Comparison of ENCODE assay signal across 18 cellular contexts in genomic region chr19:29366757-29367156, GRCh38.
DNase-seq lines count a peak whose midpoint lies in the region; ATAC-seq, FAIRE-seq and TF ChIP-seq lines count a peak whose summit lies in the region.
"Had no signal": no experiment of that assay in that cellular context is flagged by ENCODE, and none has a peak within 500 bp of the region (broad histone marks: within the 10 kb centered on the region; RNA-seq: fewer than 3 reads in every experiment).

No MANE protein-coding gene starts in this region.

- no peak for FAIRE-seq in kidney (lab: Jason Lieb, UNC)
- FAIRE-seq: H54, HepG2 had no signal

- H4K8ac ChIP-seq in mesendoderm (ENCODE audit: low read depth, low read length) = no peak overlapping the region

- intact Hi-C loops in kidney (cut with DNase I) = no loop called here
- intact Hi-C loops in lower lobe of right lung (cut with DNase I) = no loop called here

- no peaks in the 10 kb centered on the region for H3K79me1 ChIP-seq in mesendoderm (ENCODE audit: low read length)

- H2BK5ac ChIP-seq in mesendoderm (ENCODE audit: low read length) = no peak overlapping the region

- H3K4me1 ChIP-seq in mesendoderm (ENCODE audit: control insufficient read depth, low read depth, low read length) (peaks cover 9% of the 10 kb centered on the region), kidney (ENCODE audit: control insufficient read depth in 1 of 2, insufficient read depth in 1 of 2, low read depth in 1 of 2, low read length in 2 of 2) (no peaks in the 10 kb centered on the region), lower lobe of right lung (no peaks in the 10 kb centered on the region)
- H3K4me1 ChIP-seq: BLaER1, Caco-2 had no signal

- peak; percentile 15 for DNase-seq in activated CD8-positive, alpha-beta memory T cell treated with anti-CD3 and anti-CD28 coated beads, Interleukin-2, amount 50 U/mL, for 48 hours
- DNase-seq in activated CD8-positive, alpha-beta memory T cell treated with anti-CD3 and anti-CD28 coated beads, Interleukin-2, amount 50 U/mL, for 4 hours = no peak
- DNase-seq in mesendoderm = no peak
- DNase-seq in retina = peak; percentile 59
- DNase-seq in kidney = no peak
- no peak for DNase-seq in WERI-Rb-1
- DNase-seq in lower lobe of right lung = no peak
- DNase-seq in substantia nigra (lab: John Stamatoyannopoulos, UW) = no peak
- DNase-seq: 8988T; AML-193; Caco-2; CD8-positive, alpha-beta memory T cell; DMS53; GF-D8 had no signal

- no peak overlapping the region for H4K5ac ChIP-seq in mesendoderm (ENCODE audit: low read length)

- H3K27ac ChIP-seq in mesendoderm (ENCODE audit: low read depth, low read length) (no peak overlapping the region), kidney (ENCODE audit: low read depth in 2 of 2, low read length in 2 of 2) (no peak overlapping the region), WERI-Rb-1 (no peak overlapping the region), lower lobe of right lung (no peak overlapping the region), substantia nigra (ENCODE audit: low read depth, low read length, poor library complexity, severe bottlenecking) (no peak overlapping the region)
- H3K27ac ChIP-seq: BLaER1 had no signal

- TF ChIP-seq CTCF in kidney (IDR thresholded peaks at IDR 0.05; ENCODE audit: borderline replicate concordance, extremely low read depth, insufficient read depth) = no peak
- TF ChIP-seq CTCF in WERI-Rb-1 (IDR thresholded peaks at IDR 0.05; ENCODE audit: low read depth, low read length) = no peak
- TF ChIP-seq CTCF in lower lobe of right lung (IDR thresholded peaks at IDR 0.05) = no peak

- H3K9me3 ChIP-seq in kidney (ENCODE audit: control insufficient read depth in 1 of 2, low read length in 2 of 2) = no peaks in the 10 kb centered on the region
- H3K9me3 ChIP-seq in WERI-Rb-1 (ENCODE audit: severe bottlenecking) = no peaks in the 10 kb centered on the region
- H3K9me3 ChIP-seq in lower lobe of right lung = no peaks in the 10 kb centered on the region

- no peak overlapping the region for H3K4ac ChIP-seq in mesendoderm (ENCODE audit: low read depth, low read length)

- H3K4me3 ChIP-seq in mesendoderm (ENCODE audit: low read length) = no peak overlapping the region
- H3K4me3 ChIP-seq in kidney (ENCODE audit: low read length in 2 of 2) = no peak overlapping the region
- H3K4me3 ChIP-seq in WERI-Rb-1 (ENCODE audit: low read depth, low read length) = no peak overlapping the region
- no peak overlapping the region for H3K4me3 ChIP-seq in lower lobe of right lung
- H3K4me3 ChIP-seq: BLaER1 had no signal

- ATAC-seq in lower lobe of right lung = no peak
- ATAC-seq: HCT116, HepG2 had no signal

- H3K27me3 ChIP-seq in mesendoderm (ENCODE audit: insufficient read depth, low read length, poor library complexity) = no peaks in the 10 kb centered on the region
- peaks cover 84% of the 10 kb centered on the region for H3K27me3 ChIP-seq in WERI-Rb-1 (ENCODE audit: insufficient read depth, low read depth, severe bottlenecking)
- H3K27me3 ChIP-seq in lower lobe of right lung (ENCODE audit: low read depth) = peaks cover 18% of the 10 kb centered on the region
- H3K27me3 ChIP-seq: BLaER1 had no signal

- WGBS in mesendoderm (ENCODE audit: extremely low coverage, insufficient coverage, low lambda C conversion rate) = no CpG with 5 or more reads among the region's 10 CpGs

- no peak overlapping the region for H2BK120ac ChIP-seq in mesendoderm (ENCODE audit: low read depth, low read length)

- H3K79me2 ChIP-seq in mesendoderm (ENCODE audit: control insufficient read depth, insufficient read depth, low read length) = no peaks in the 10 kb centered on the region

- no peak overlapping the region for H3K23ac ChIP-seq in mesendoderm (ENCODE audit: low read length)

- H3K9ac ChIP-seq in mesendoderm (ENCODE audit: low read length) = no peak overlapping the region
- no peak overlapping the region for H3K9ac ChIP-seq in kidney (ENCODE audit: low read length in 2 of 2)
- H3K9ac ChIP-seq: BLaER1 had no signal

- H3K36me3 ChIP-seq in mesendoderm (ENCODE audit: control insufficient read depth, insufficient read depth, low read length) (no peaks in the 10 kb centered on the region), kidney (ENCODE audit: control insufficient read depth in 1 of 2, insufficient read depth in 2 of 2, low read length in 2 of 2) (no peaks in the 10 kb centered on the region), WERI-Rb-1 (no peaks in the 10 kb centered on the region), lower lobe of right lung (no peaks in the 10 kb centered on the region)
- H3K36me3 ChIP-seq: BLaER1 had no signal

- H3K56ac ChIP-seq in mesendoderm (ENCODE audit: low read length) = peak overlapping the region; percentile 56

- no peak overlapping the region for H3K4me2 ChIP-seq in mesendoderm (ENCODE audit: low read length)
- H3K4me2 ChIP-seq: BLaER1 had no signal

- no peak overlapping the region for H2BK15ac ChIP-seq in mesendoderm (replicated peaks; ENCODE audit: low read depth)

- H3K18ac ChIP-seq in mesendoderm (ENCODE audit: low read length) = no peak overlapping the region

- H2AK5ac ChIP-seq in mesendoderm (ENCODE audit: low read length) = no peak overlapping the region

Comparison
In these comparisons a context has a peak if more than half of its experiments do, and no peak if none do; other contexts are left out.
1. DNase-seq: peak in activated CD8-positive, alpha-beta memory T cell treated with anti-CD3 and anti-CD28 coated beads, Interleukin-2, amount 50 U/mL, for 48 hours (single experiment) and retina (single experiment); none in activated CD8-positive, alpha-beta memory T cell treated with anti-CD3 and anti-CD28 coated beads, Interleukin-2, amount 50 U/mL, for 4 hours (single experiment), mesendoderm (single experiment), kidney (single experiment), WERI-Rb-1 (single experiment), lower lobe of right lung (single experiment) and substantia nigra (0 of 49).